In genomic region chr16:379183-379960, GRCh38 we compare ENCODE assay signal across 10 cellular contexts. TPM values are rescaled to one million over a fixed set of nuclear protein-coding genes. Genes with fewer than 3 reads are reported as not detected.
A peak's percentile ranks its signal among the peaks of the same experiment; 100 is the strongest.
DNase-seq lines count a peak whose midpoint lies in the region; ATAC-seq and TF ChIP-seq lines count a peak whose summit lies in the region.
"Had no signal": no experiment of that assay in that cellular context is flagged by ENCODE, and none has a peak within 500 bp of the region (broad histone marks: within the 10 kb centered on the region; RNA-seq: fewer than 3 reads in every experiment).

No MANE protein-coding gene starts in this region.

- in situ Hi-C loops in GM13977 (cut with MboI; ENCODE audit: low pct_unique_long_range_greater_than_20kb, low sequenced_read_pairs, unreplicated experiment): no loop called here

- H3K36me3 ChIP-seq in mesendoderm (ENCODE audit: control insufficient read depth, insufficient read depth, low read length) (peaks cover 11% of the 10 kb centered on the region), osteoblast (ENCODE audit: insufficient read depth, low read length) (peaks cover 21% of the 10 kb centered on the region)

- H3K4me3 ChIP-seq in mesendoderm (ENCODE audit: low read length) (no peak overlapping the region), osteoblast (ENCODE audit: insufficient read depth, low read length) (no peak overlapping the region)

- no peak overlapping the region for H2BK120ac ChIP-seq in mesendoderm (ENCODE audit: low read depth, low read length)

- DNase-seq in DMS53 treated with DMSO at 0.1 percent for 48 hours (lab: John Stamatoyannopoulos, UW; ENCODE audit: unreplicated experiment) (peak; percentile 87), NCI-H1436 (lab: John Stamatoyannopoulos, UW) (peak; percentile 78), mesendoderm (peak; percentile 84), osteoblast (ENCODE audit: insufficient read length, low spot score, missing footprints) (no peak), GM13977 (ENCODE audit: low spot score) (no peak)
- no peak for DNase-seq in activated naive CD8-positive, alpha-beta T cell treated with anti-CD3 and anti-CD28 coated beads for 36 hours
- DNase-seq: GF-D8 had no signal

- H3K9me3 Mint-ChIP-seq in activated naive CD8-positive, alpha-beta T cell treated with anti-CD3 and anti-CD28 coated beads for 36 hours: no peaks in the 10 kb centered on the region
- H3K9me3 Mint-ChIP-seq: stimulated activated naive CD8-positive, alpha-beta T cell treated with anti-CD3 and anti-CD28 coated beads, Interleukin-15, amount 100 ng/mL, for 72 hours had no signal

- H3K9me3 ChIP-seq in osteoblast (ENCODE audit: low read depth, low read length): no peaks in the 10 kb centered on the region

- no peak overlapping the region for H3K27ac Mint-ChIP-seq in activated naive CD8-positive, alpha-beta T cell treated with anti-CD3 and anti-CD28 coated beads for 36 hours

- WGBS in mesendoderm (ENCODE audit: extremely low coverage, insufficient coverage, low lambda C conversion rate): no CpG with 5 or more reads among the region's 16 CpGs

- peaks cover 15% of the 10 kb centered on the region for H4K20me1 ChIP-seq in osteoblast (ENCODE audit: insufficient read depth, low read length)

- no peak overlapping the region for H2BK5ac ChIP-seq in mesendoderm (ENCODE audit: low read length)

- peaks cover 12% of the 10 kb centered on the region for H3K79me1 ChIP-seq in mesendoderm (ENCODE audit: low read length)

- H3K4me2 ChIP-seq in mesendoderm (ENCODE audit: low read length) (no peak overlapping the region), osteoblast (ENCODE audit: insufficient read depth, low read length) (no peak overlapping the region)

- peak overlapping the region; percentile 51 for H3K9ac ChIP-seq in mesendoderm (ENCODE audit: low read length)

- ATAC-seq in HG03025 (IDR thresholded peaks at IDR 0.05; ENCODE audit: low FRiP score, unreplicated experiment) (no peak), GM18873 (IDR thresholded peaks at IDR 0.05; ENCODE audit: low FRiP score, unreplicated experiment) (no peak)
- ATAC-seq: stimulated activated naive CD8-positive, alpha-beta T cell treated with anti-CD3 and anti-CD28 coated beads, Interleukin-15, amount 100 ng/mL, for 72 hours had no signal

- no peak overlapping the region for H2AFZ ChIP-seq in osteoblast (ENCODE audit: low read length)

- H3K4me1 ChIP-seq in mesendoderm (ENCODE audit: control insufficient read depth, low read depth, low read length): peaks cover 4% of the 10 kb centered on the region
- H3K4me1 ChIP-seq in osteoblast (ENCODE audit: insufficient read depth, low read length): peaks cover 2% of the 10 kb centered on the region

- H3K27me3 ChIP-seq in mesendoderm (ENCODE audit: insufficient read depth, low read length, poor library complexity): no peaks in the 10 kb centered on the region
- H3K27me3 ChIP-seq in osteoblast (ENCODE audit: insufficient read depth, low read length): no peaks in the 10 kb centered on the region

- no peaks in the 10 kb centered on the region for H3K27me3 Mint-ChIP-seq in activated naive CD8-positive, alpha-beta T cell treated with anti-CD3 and anti-CD28 coated beads for 36 hours
- H3K27me3 Mint-ChIP-seq: stimulated activated naive CD8-positive, alpha-beta T cell treated with anti-CD3 and anti-CD28 coated beads, Interleukin-15, amount 100 ng/mL, for 72 hours had no signal

- peak overlapping the region; percentile 80 for H3K23ac ChIP-seq in mesendoderm (ENCODE audit: low read length)

- H3K4me1 Mint-ChIP-seq in activated naive CD8-positive, alpha-beta T cell treated with anti-CD3 and anti-CD28 coated beads for 36 hours: peaks cover 18% of the 10 kb centered on the region

- H3K4ac ChIP-seq in mesendoderm (ENCODE audit: low read depth, low read length): no peak overlapping the region

- no peak overlapping the region for H2BK15ac ChIP-seq in mesendoderm (replicated peaks; ENCODE audit: low read depth)

- no peak overlapping the region for H4K5ac ChIP-seq in mesendoderm (ENCODE audit: low read length)

- H3K56ac ChIP-seq in mesendoderm (ENCODE audit: low read length): peak overlapping the region; percentile 56

- no peak overlapping the region for H2AK5ac ChIP-seq in mesendoderm (ENCODE audit: low read length)

- H4K8ac ChIP-seq in mesendoderm (ENCODE audit: low read depth, low read length): no peak overlapping the region

- H3K18ac ChIP-seq in mesendoderm (ENCODE audit: low read length): no peak overlapping the region

- H3K4me3 Mint-ChIP-seq in activated naive CD8-positive, alpha-beta T cell treated with anti-CD3 and anti-CD28 coated beads for 36 hours: peak overlapping the region; percentile 25

- H3K79me2 ChIP-seq in mesendoderm (ENCODE audit: control insufficient read depth, insufficient read depth, low read length): peaks cover 25% of the 10 kb centered on the region
- peaks cover 30% of the 10 kb centered on the region for H3K79me2 ChIP-seq in osteoblast (ENCODE audit: insufficient read depth, low read length)

- peaks cover 2% of the 10 kb centered on the region for H3K36me3 Mint-ChIP-seq in activated naive CD8-positive, alpha-beta T cell treated with anti-CD3 and anti-CD28 coated beads for 36 hours

- TF ChIP-seq CTCF in osteoblast (IDR thresholded peaks at IDR 0.05; ENCODE audit: extremely low read depth, low read depth, low read length) (no peak), GM13977 (IDR thresholded peaks at IDR 0.05; ENCODE audit: extremely low read depth, insufficient read depth, missing control alignments) (no peak)

- no peak overlapping the region for H3K27ac ChIP-seq in mesendoderm (ENCODE audit: low read depth, low read length)
- H3K27ac ChIP-seq in osteoblast (ENCODE audit: low read depth, low read length): no peak overlapping the region

RNA-seq across cellular contexts. Expression of gene PGAP6, which starts 2.4 kb away (rescaled TPM):
- total RNA-seq in activated naive CD8-positive, alpha-beta T cell treated with anti-CD3 and anti-CD28 coated beads for 36 hours: 10 to 100 TPM; 22.8 to 24.1 TPM
- 41.6 TPM for polyA plus RNA-seq in mesendoderm (2013, experiment 1 of 2)
- polyA plus RNA-seq in mesendoderm (2013, experiment 2 of 2): 46.4 TPM
- total RNA-seq in osteoblast: 40.1 and 54.3 TPM in 2 replicates

RNA-seq across cellular contexts. Expression of gene MRPL28, which starts 9.0 kb away (rescaled TPM):
- 10 to 100 TPM; 89.3 to 94.8 TPM for total RNA-seq in activated naive CD8-positive, alpha-beta T cell treated with anti-CD3 and anti-CD28 coated beads for 36 hours
- 85.5 TPM for polyA plus RNA-seq in mesendoderm (2013, experiment 1 of 2)
- 86.9 TPM for polyA plus RNA-seq in mesendoderm (2013, experiment 2 of 2)
- 50.7 and 55.4 TPM in 2 replicates for total RNA-seq in osteoblast

RNA-seq across cellular contexts. Expression of gene NME4, which starts 17.6 kb away (rescaled TPM):
- 10 to 100 TPM; 15.6 to 17.3 TPM for total RNA-seq in activated naive CD8-positive, alpha-beta T cell treated with anti-CD3 and anti-CD28 coated beads for 36 hours
- polyA plus RNA-seq in mesendoderm (2013, experiment 1 of 2): 248 TPM
- polyA plus RNA-seq in mesendoderm (2013, experiment 2 of 2): 246 TPM
- 77.2 and 83.6 TPM in 2 replicates for total RNA-seq in osteoblast

RNA-seq across cellular contexts. Expression of gene DECR2, which starts 22.3 kb away (rescaled TPM):
- 1 to 10 TPM; 7.0 to 8.2 TPM for total RNA-seq in activated naive CD8-positive, alpha-beta T cell treated with anti-CD3 and anti-CD28 coated beads for 36 hours
- 10.0 TPM for polyA plus RNA-seq in mesendoderm (2013, experiment 1 of 2)
- polyA plus RNA-seq in mesendoderm (2013, experiment 2 of 2): 9.9 TPM
- total RNA-seq in osteoblast: 18.1 and 24.5 TPM in 2 replicates

RNA-seq across cellular contexts. Expression of gene AXIN1, which starts 26.8 kb away (rescaled TPM):
- 10 to 100 TPM; 23.9 to 24.6 TPM for total RNA-seq in activated naive CD8-positive, alpha-beta T cell treated with anti-CD3 and anti-CD28 coated beads for 36 hours
- polyA plus RNA-seq in mesendoderm (2013, experiment 1 of 2): 25.3 TPM
- 25.6 TPM for polyA plus RNA-seq in mesendoderm (2013, experiment 2 of 2)
- 21.5 and 21.7 TPM in 2 replicates for total RNA-seq in osteoblast

Comparison
In these comparisons a context has a peak if more than half of its experiments do, and no peak if none do; other contexts are left out.
1. DNase-seq: peak in DMS53 treated with DMSO at 0.1 percent for 48 hours (single experiment), NCI-H1436 (single experiment) and mesendoderm (single experiment); none in activated naive CD8-positive, alpha-beta T cell treated with anti-CD3 and anti-CD28 coated beads for 36 hours (single experiment), osteoblast (single experiment) and GM13977 (single experiment).